11 cellular contexts compared by ENCODE assay signal in genomic region chr18:42328931-42329330, GRCh38.
"Had no signal": no experiment of that assay in that cellular context is flagged by ENCODE, and none has a peak within 500 bp of the region (broad histone marks: within the 10 kb centered on the region; RNA-seq: fewer than 3 reads in every experiment).

No MANE protein-coding gene starts in this region.

- H3K9me3 ChIP-seq: HAP-1 had no signal

- DNase-seq: GM23248, GOT3, H7, H9, HCEC 1CT, HFFc6 had no signal

- ATAC-seq: GM23338, HCT116 had no signal

- H3K36me3 ChIP-seq: HAP-1 had no signal

- FAIRE-seq: H1, H54 had no signal

- H3K4me2 ChIP-seq: GM23338 had no signal

- H3K9ac ChIP-seq: GM23248 had no signal

- H3K4me3 ChIP-seq: GM23248, GM23338, HAP-1 had no signal

- H3K27ac ChIP-seq: GM23248 had no signal

- H2AFZ ChIP-seq: GM23248, GM23338 had no signal
